Comparison of ENCODE assay signal across 1 cellular context in genomic region chr5:14143843-14144585, GRCh38.
TF ChIP-seq lines count a peak whose summit lies in the region.

No MANE protein-coding gene starts in this region.

TF ChIP-seq in HEK293, 187 proteins besides CTCF, POLR2A, EP300 and RAD21 (continued from another document and continues in another):
- TF ChIP-seq PRDM10 (tag by site-specific recombination; IDR thresholded peaks at IDR 0.05) (no peak), PRDM1 (tag by site-specific recombination; IDR thresholded peaks at IDR 0.05) (no peak), ZNF335 (tag by site-specific recombination; conservative IDR thresholded peaks at IDR 0.05) (peak; percentile 92), ZNF544 (tag by site-specific recombination; IDR thresholded peaks at IDR 0.05) (no peak), MYNN (tag by site-specific recombination; IDR thresholded peaks at IDR 0.05; ENCODE audit: borderline replicate concordance) (no peak), ZNF169 (tag by site-specific recombination; IDR thresholded peaks at IDR 0.05) (no peak), ZNF571 (tag by site-specific recombination; IDR thresholded peaks at IDR 0.05) (no peak), ZNF664 (tag by site-specific recombination; IDR thresholded peaks at IDR 0.05) (no peak), TSHZ1 (tag by site-specific recombination; IDR thresholded peaks at IDR 0.05; ENCODE audit: borderline replicate concordance) (no peak), ZBTB17 (tag by site-specific recombination; IDR thresholded peaks at IDR 0.05) (peak; percentile 44), ZNF202 (tag by site-specific recombination; IDR thresholded peaks at IDR 0.05; ENCODE audit: borderline replicate concordance) (no peak), ZBTB26 (tag by site-specific recombination; optimal IDR thresholded peaks at IDR 0.05) (peak; percentile 71), TCF7L2 (IDR thresholded peaks at IDR 0.05; ENCODE audit: borderline replicate concordance, low read depth, low read length) (no peak), ZNF529 (tag by site-specific recombination; IDR thresholded peaks at IDR 0.05; ENCODE audit: insufficient replicate concordance) (no peak), ZNF530 (tag by site-specific recombination; IDR thresholded peaks at IDR 0.05; ENCODE audit: low read depth) (no peak), RBAK (tag by site-specific recombination; IDR thresholded peaks at IDR 0.05) (no peak), ZNF274 (IDR thresholded peaks at IDR 0.05; ENCODE audit: low read length) (no peak), ZNF274 (tag by site-specific recombination; IDR thresholded peaks at IDR 0.05; ENCODE audit: borderline replicate concordance) (no peak), ZSCAN4 (tag by site-specific recombination; IDR thresholded peaks at IDR 0.05) (0 out of 2 replicates have a peak, but pooled peaks have one; percentile 38), ZNF175 (tag by site-specific recombination; IDR thresholded peaks at IDR 0.05) (no peak), ZNF2 (tag by site-specific recombination; IDR thresholded peaks at IDR 0.05) (peak; percentile 66), ZFP37 (tag by site-specific recombination; IDR thresholded peaks at IDR 0.05) (0 out of 2 replicates have a peak, but pooled peaks have one; percentile 46), ZNF138 (tag by site-specific recombination; IDR thresholded peaks at IDR 0.05; ENCODE audit: borderline replicate concordance) (no peak), ZNF473 (tag by site-specific recombination; IDR thresholded peaks at IDR 0.05) (no peak), HOXC10 (CRISPR knock-in tag; IDR thresholded peaks at IDR 0.05) (no peak), ZNF629 (tag by site-specific recombination; IDR thresholded peaks at IDR 0.05) (0 out of 2 replicates have a peak, but pooled peaks have one; percentile 26), ZNF112 (tag by site-specific recombination; IDR thresholded peaks at IDR 0.05) (no peak), ZNF18 (tag by site-specific recombination; IDR thresholded peaks at IDR 0.05) (no peak), ZNF280D (tag by site-specific recombination; IDR thresholded peaks at IDR 0.05) (no peak), MEIS1 (CRISPR knock-in tag; IDR thresholded peaks at IDR 0.05; ENCODE audit: borderline replicate concordance) (no peak), ZBTB11 (tag by site-specific recombination; conservative IDR thresholded peaks at IDR 0.05; ENCODE audit: low read depth) (peak; percentile 20; the same call in 1 of the 2 replicates), ZNF518A (tag by site-specific recombination; conservative IDR thresholded peaks at IDR 0.05; ENCODE audit: low read depth) (no peak)
